18 cellular contexts compared by ENCODE assay signal in the genomic region with DNA sequence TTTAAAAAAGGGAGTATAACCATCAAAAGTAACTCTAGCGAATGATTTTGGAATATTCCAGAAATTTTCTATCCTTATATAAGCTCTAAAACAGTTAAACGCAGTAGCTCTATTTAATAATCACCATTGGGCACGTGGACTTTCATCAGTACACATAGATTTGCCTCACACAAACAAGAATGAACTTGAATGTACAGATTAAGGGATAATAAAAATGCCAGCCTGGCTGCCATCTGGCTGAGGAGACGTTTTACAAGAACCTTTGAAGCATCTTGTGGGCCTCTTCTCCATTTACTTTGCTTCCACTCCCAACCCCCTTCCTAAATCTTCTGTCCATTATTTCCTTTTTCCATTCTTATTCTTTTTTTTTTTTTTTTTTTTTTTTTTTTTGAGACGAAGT.
"Had no signal": no experiment of that assay in that cellular context is flagged by ENCODE, and none has a peak within 500 bp of the region (broad histone marks: within the 10 kb centered on the region; RNA-seq: fewer than 3 reads in every experiment).

No MANE protein-coding gene starts in this region.

- ATAC-seq: activated naive CD8-positive, alpha-beta T cell treated with anti-CD3 and anti-CD28 coated beads, Interleukin-2, amount 50 U/mL, for 24 hours; activated T-helper 17 cell treated with anti-CD3 and anti-CD28 coated beads, Interleukin-2, amount 50 U/mL, for 72 hours; effector memory CD8-positive, alpha-beta T cell; natural killer cell treated with Interleukin-12 subunit alpha and Interleukin-12 subunit beta and Interleukin-15 and Interleukin-18, amount 100 ng/mL, for 72 hours had no signal

- DNase-seq: activated CD4-positive, alpha-beta T cell treated with anti-CD3 and anti-CD28 coated beads, Interleukin-2, amount 50 U/mL, for 48 hours; activated CD4-positive, CD25-positive, alpha-beta regulatory T cell treated with anti-CD3 and anti-CD28 coated beads, Interleukin-2, amount 50 U/mL, for 72 hours; activated naive CD4-positive, alpha-beta T cell treated with anti-CD3 and anti-CD28 coated beads for 36 hours; activated naive CD8-positive, alpha-beta T cell treated with anti-CD3 and anti-CD28 coated beads, Interleukin-2, amount 50 U/mL, for 24 hours; aorta; dermis blood vessel endothelial cell; effector memory CD8-positive, alpha-beta T cell; islet precursor cell; left ventricle myocardium inferior; stimulated activated CD4-positive, alpha-beta T cell treated with anti-CD3 and anti-CD28 coated beads, Interleukin-4, amount 100 ng/mL, for 4 hours; stimulated activated CD8-positive, alpha-beta memory T cell treated with anti-CD3 and anti-CD28 coated beads, Interleukin-4, amount 100 ng/mL, for 48 hours; stimulated activated naive CD4-positive, alpha-beta T cell treated with Interleukin-2 at 50 U/mL for 16 hours; substantia nigra had no signal

- H3K9me3 ChIP-seq: left ventricle myocardium inferior, tibial nerve, vagina had no signal

- H3K36me3 ChIP-seq: left ventricle myocardium inferior, tibial nerve, vagina had no signal

- H3K4me3 ChIP-seq: left ventricle myocardium inferior, skin epidermis, tibial nerve, vagina had no signal

- H3K27me3 ChIP-seq: tibial nerve, vagina had no signal

- H3K27ac ChIP-seq: left ventricle myocardium inferior, skin epidermis, tibial nerve, vagina had no signal
